In the genomic region with DNA sequence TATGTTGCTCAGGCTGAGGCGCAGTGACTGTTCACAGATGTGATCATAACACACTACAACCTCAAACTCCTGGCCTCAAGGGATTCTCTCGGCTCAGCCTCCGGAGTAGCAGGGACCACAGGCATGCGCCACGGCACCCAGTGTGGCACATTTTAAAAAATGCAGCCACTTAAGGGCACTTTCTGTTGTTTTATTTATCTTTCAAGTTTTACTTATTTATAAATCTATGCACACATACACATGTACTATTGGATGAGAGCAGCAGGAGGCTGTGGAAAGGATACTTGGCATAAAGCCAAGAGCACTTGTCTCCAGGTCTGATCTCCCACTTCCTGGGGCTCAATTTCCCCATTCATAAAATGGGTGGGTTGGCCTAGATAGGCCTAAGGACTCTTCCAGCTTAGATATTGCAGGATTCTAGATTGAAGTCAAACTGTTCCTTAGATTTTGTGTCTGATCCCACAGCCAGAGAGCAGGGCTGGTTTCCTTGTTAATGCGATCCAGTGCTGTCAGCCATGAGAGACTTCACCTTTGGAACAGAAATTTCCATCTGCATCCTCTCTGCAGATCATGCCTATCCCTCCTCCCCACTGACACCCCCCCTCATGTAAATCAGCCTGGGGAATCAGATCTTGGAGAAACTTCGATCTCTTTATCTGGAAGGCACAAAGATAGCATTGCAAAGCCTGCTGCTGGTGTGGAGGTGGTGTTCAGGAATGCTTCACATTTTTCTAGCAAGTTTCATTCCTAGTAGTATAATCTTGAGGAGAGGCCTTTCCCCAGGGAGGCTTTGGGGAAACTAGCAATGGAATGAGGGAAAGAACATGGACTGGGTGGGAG, we compare ENCODE assay signal across 8 cellular contexts. TPM values are rescaled to one million over a fixed set of nuclear protein-coding genes. Genes with fewer than 3 reads are reported as not detected.
DNase-seq lines count a peak whose midpoint lies in the region; ATAC-seq and TF ChIP-seq lines count a peak whose summit lies in the region.
"Had no signal": no experiment of that assay in that cellular context is flagged by ENCODE, and none has a peak within 500 bp of the region (broad histone marks: within the 10 kb centered on the region; RNA-seq: fewer than 3 reads in every experiment).

No MANE protein-coding gene starts in this region.

- dilution Hi-C loops in IMR-90 (cut with HindIII; ENCODE audit: low sequenced_read_pairs, unreplicated experiment) = no loop called here

- TF ChIP-seq POLR2A in IMR-90 (IDR thresholded peaks at IDR 0.05; ENCODE audit: low read depth, low read length) = no peak
- no peak for TF ChIP-seq POLR2A in esophagus squamous epithelium (IDR thresholded peaks at IDR 0.05)

- peak overlapping the region; percentile 73 for H3K23ac ChIP-seq in IMR-90 (ENCODE audit: low read depth, low read length)

- peak overlapping the region; percentile 20; the same call in 1 of the 2 replicates for H3K9ac ChIP-seq in IMR-90 (ENCODE audit: low read depth, low read length)

- TF ChIP-seq CTCF in IMR-90 (conservative IDR thresholded peaks at IDR 0.05; ENCODE audit: low read depth, low read length) (no peak), osteoblast (IDR thresholded peaks at IDR 0.05; ENCODE audit: extremely low read depth, low read depth, low read length) (no peak), esophagus squamous epithelium (IDR thresholded peaks at IDR 0.05) (no peak)

- TF ChIP-seq RAD21 in IMR-90 (IDR thresholded peaks at IDR 0.05; ENCODE audit: low read length) = no peak

- H3K9me3 ChIP-seq in IMR-90 (ENCODE audit: control insufficient read depth, insufficient read depth, low read length) = no peaks in the 10 kb centered on the region
- H3K9me3 ChIP-seq in osteoblast (ENCODE audit: low read depth, low read length) = no peaks in the 10 kb centered on the region
- H3K9me3 ChIP-seq in esophagus squamous epithelium = no peaks in the 10 kb centered on the region

- no peaks in the 10 kb centered on the region for H3K79me2 ChIP-seq in osteoblast (ENCODE audit: insufficient read depth, low read length)

- in situ Hi-C loops in Caki2 (cut with HindIII; ENCODE audit: low pct_unique_long_range_greater_than_20kb, low sequenced_read_pairs) = no loop called here
- in situ Hi-C loops in IMR-90 (cut with MboI; ENCODE audit: low sequenced_read_pairs) = no loop called here

- DNase-seq in Caki2 (ENCODE audit: low read depth) = peak; percentile 64
- peak; percentile 71 for DNase-seq in IMR-90
- no peak for DNase-seq in central memory CD8-positive, alpha-beta T cell (ENCODE audit: low spot score in 2 of 2)
- DNase-seq in osteoblast (ENCODE audit: insufficient read length, low spot score, missing footprints) = peak; percentile 82
- DNase-seq in esophagus squamous epithelium (lab: John Stamatoyannopoulos, UW) = no peak
- no peak for DNase-seq in HUDEP-2 (lab: John Stamatoyannopoulos, UW; ENCODE audit: unreplicated experiment in 76 of 76)
- no peak for DNase-seq in NOMO-1 treated with dmso at 0.1 percent for 144 hours (lab: John Stamatoyannopoulos, UW; ENCODE audit: unreplicated experiment)
- DNase-seq: PC-9 had no signal

- H4K20me1 ChIP-seq in IMR-90 (ENCODE audit: insufficient read depth, low read length) (no peaks in the 10 kb centered on the region), osteoblast (ENCODE audit: insufficient read depth, low read length) (no peaks in the 10 kb centered on the region)

- peak overlapping the region; percentile 79 for H2BK5ac ChIP-seq in IMR-90 (ENCODE audit: low read depth, low read length, poor library complexity, severe bottlenecking)

- H3K4me1 ChIP-seq in IMR-90 (ENCODE audit: control insufficient read depth, insufficient read depth, low read length) (peaks cover 26% of the 10 kb centered on the region), osteoblast (ENCODE audit: insufficient read depth, low read length) (peaks cover 37% of the 10 kb centered on the region), esophagus squamous epithelium (peaks cover 5 to 41% (median 17%) of the 10 kb centered on the region in 3 donors)

- peaks cover 7% of the 10 kb centered on the region for H3K36me3 Mint-ChIP-seq in central memory CD8-positive, alpha-beta T cell (ENCODE audit: insufficient read depth)

- intact Hi-C loops in IMR-90 (cut with micrococcal nuclease) = loop anchor here (2.0 kb wide), 1 partner anchor 17 kb away; no protein-coding TSS in a partner anchor
- intact Hi-C loops in esophagus squamous epithelium (cut with DNase I) = no loop called here

- peak overlapping the region; percentile 83 for H2BK20ac ChIP-seq in IMR-90 (ENCODE audit: low read depth, low read length)

- peak overlapping the region; percentile 64 to 90 for H4K8ac ChIP-seq in IMR-90 (ENCODE audit: low read depth in 2 of 2, low read length in 2 of 2)

- peak overlapping the region; percentile 67 for H3K27ac ChIP-seq in IMR-90 (ENCODE audit: insufficient read depth, low read length)
- H3K27ac ChIP-seq in osteoblast (ENCODE audit: low read depth, low read length) = peak overlapping the region; percentile 63
- H3K27ac ChIP-seq in esophagus squamous epithelium = no peak overlapping the region
- H3K27ac ChIP-seq: PC-9 had no signal

- H3K9me3 Mint-ChIP-seq in central memory CD8-positive, alpha-beta T cell = no peaks in the 10 kb centered on the region

- peak overlapping the region; percentile 76 for H4K5ac ChIP-seq in IMR-90 (ENCODE audit: low read depth, low read length)

- WGBS in IMR-90 (ENCODE audit: extremely low coverage in 2 of 2, insufficient read length in 1 of 2), 2 experiments = 100% methylated on average over 1 of the region's 7 CpGs; no CpG with 5 or more reads in 1 of the 2 experiments
- WGBS in esophagus squamous epithelium, 2 donors = 86 to 90% methylated on average over 7 of the region's 7 CpGs

- peak overlapping the region; percentile 95 for H2BK120ac ChIP-seq in IMR-90 (ENCODE audit: low read depth, low read length)

- CTCF ChIA-PET in IMR-90 (lab: Yijun Ruan, JAX) = no interaction called here

- no peaks in the 10 kb centered on the region for H3K36me3 ChIP-seq in IMR-90 (ENCODE audit: control insufficient read depth, insufficient read depth, low read length)
- H3K36me3 ChIP-seq in osteoblast (ENCODE audit: insufficient read depth, low read length) = no peaks in the 10 kb centered on the region
- no peaks in the 10 kb centered on the region for H3K36me3 ChIP-seq in esophagus squamous epithelium

- no peaks in the 10 kb centered on the region for H3K27me3 Mint-ChIP-seq in central memory CD8-positive, alpha-beta T cell

- H2AFZ ChIP-seq in IMR-90 (replicated peaks; ENCODE audit: low read length, poor library complexity) (peak overlapping the region; percentile 83), osteoblast (ENCODE audit: low read length) (peak overlapping the region; percentile 60)
- H2AFZ ChIP-seq: PC-9 had no signal

- POLR2A ChIA-PET in IMR-90 (lab: Charles Lee; ENCODE audit: unreplicated experiment) = no interaction called here

- no TSS peak for BruUV-seq in IMR-90 (replicated peaks; lab: Mats Ljungman, UMichigan)

- ATAC-seq in IMR-90 (ENCODE audit: low read depth) = peak; percentile 90
- ATAC-seq in central memory CD8-positive, alpha-beta T cell (replicated peaks; ENCODE audit: extremely low read depth, poor library complexity, severe bottlenecking) = no peak

- H3K4me3 ChIP-seq in IMR-90 (ENCODE audit: insufficient read depth, low read depth, low read length) (no peak overlapping the region), osteoblast (ENCODE audit: insufficient read depth, low read length) (peak overlapping the region; percentile 35), esophagus squamous epithelium (no peak overlapping the region)
- H3K4me3 ChIP-seq: PC-9 had no signal

- peak overlapping the region; percentile 80 for H3K14ac ChIP-seq in IMR-90 (replicated peaks; ENCODE audit: low read depth, low read length)

- peak overlapping the region; percentile 86 for H3K27ac Mint-ChIP-seq in central memory CD8-positive, alpha-beta T cell (ENCODE audit: low read depth)

- H2AK9ac ChIP-seq in IMR-90 (replicated peaks; ENCODE audit: low read depth, low read length, poor library complexity) = peak overlapping the region; percentile 56

- H4K91ac ChIP-seq in IMR-90 (ENCODE audit: insufficient read depth, low read depth, low read length) = peak overlapping the region; percentile 92

- H3K4me3 Mint-ChIP-seq in central memory CD8-positive, alpha-beta T cell = no peak overlapping the region

- peak overlapping the region; percentile 94 for H2AK5ac ChIP-seq in IMR-90 (ENCODE audit: low read depth, low read length)

- H3K4me1 Mint-ChIP-seq in central memory CD8-positive, alpha-beta T cell = peaks cover 48% of the 10 kb centered on the region

- H3K27me3 ChIP-seq in IMR-90 (ENCODE audit: control insufficient read depth, insufficient read depth, low read length) (no peaks in the 10 kb centered on the region), osteoblast (ENCODE audit: insufficient read depth, low read length) (no peaks in the 10 kb centered on the region), esophagus squamous epithelium (no peaks in the 10 kb centered on the region)

- H3K9me1 ChIP-seq in IMR-90 (ENCODE audit: insufficient read depth, low read length) = peaks cover 16% of the 10 kb centered on the region

- H3K18ac ChIP-seq in IMR-90 (ENCODE audit: low read depth, low read length) = peak overlapping the region; percentile 74

- H2BK15ac ChIP-seq in IMR-90 (ENCODE audit: low read depth, low read length) = peak overlapping the region; percentile 73; the same call in 2 of the 3 replicates

- peaks cover 0 to 3% of the 10 kb centered on the region in 2 experiments; a peak in 1 of 4 replicates for H3K79me1 ChIP-seq in IMR-90 (ENCODE audit: low read depth in 1 of 2, low read length in 2 of 2)

- peak overlapping the region; percentile 69; the same call in 1 of the 2 replicates for H3K56ac ChIP-seq in IMR-90 (ENCODE audit: extremely low read depth, insufficient read depth, low read length)

- H3K4ac ChIP-seq in IMR-90 (ENCODE audit: low read depth, low read length) = peak overlapping the region; percentile 87

- H3K4me2 ChIP-seq in IMR-90 (ENCODE audit: low read depth, low read length) (peak overlapping the region; percentile 81), osteoblast (ENCODE audit: insufficient read depth, low read length) (peak overlapping the region; percentile 82)
- H3K4me2 ChIP-seq: PC-9 had no signal

TF ChIP-seq in IMR-90, 13 proteins besides CTCF, POLR2A, EP300 and RAD21 (continues in another document):
- TF ChIP-seq MAFK (IDR thresholded peaks at IDR 0.05; ENCODE audit: low read depth, low read length) = no peak
- TF ChIP-seq CEBPB (IDR thresholded peaks at IDR 0.05; ENCODE audit: low read depth, low read length) = no peak
- no peak for TF ChIP-seq CHD1 (IDR thresholded peaks at IDR 0.05; ENCODE audit: low read depth, low read length)
- TF ChIP-seq BHLHE40 (IDR thresholded peaks at IDR 0.05; ENCODE audit: low read depth, low read length) = no peak
- TF ChIP-seq NFE2L2 (IDR thresholded peaks at IDR 0.05; ENCODE audit: low read depth, low read length) = no peak

RNA-seq across cellular contexts. Expression of gene PCBP1, which starts 24.7 kb away (rescaled TPM):
- total RNA-seq in Caki2 (2014; rRNA removed; shearing (Covaris generic); ENCODE audit: low replicate concordance) = 127 and 135 TPM in 2 replicates
- total RNA-seq in IMR-90 (2012; rRNA removed) = 33.6 and 33.7 TPM in 2 replicates
- 166 and 171 TPM in 2 replicates for polyA plus RNA-seq in IMR-90 (2012; rRNA removed)
- 110 and 170 TPM in 2 replicates for polyA plus RNA-seq in IMR-90 (2012; cell fraction: cytosol; rRNA removed)
- polyA plus RNA-seq in IMR-90 (2012; cell fraction: nucleus; rRNA removed; ENCODE audit: low replicate concordance) = 68.9 and 69.8 TPM in 2 replicates
- 55.7 and 70.7 TPM in 2 replicates for total RNA-seq in osteoblast
- 100 to 1,000 TPM in 3 of 4 donors, 10 to 100 TPM in 1; 96.8 to 205 (median 177) TPM for total RNA-seq in esophagus squamous epithelium

Comparison
In these comparisons a context has a peak if more than half of its experiments do, and no peak if none do; other contexts are left out.
1. DNase-seq: peak in Caki2 (single experiment), IMR-90 (single experiment) and osteoblast (single experiment); none in central memory CD8-positive, alpha-beta T cell (0 of 2), esophagus squamous epithelium (single experiment), HUDEP-2 (0 of 76) and NOMO-1 treated with dmso at 0.1 percent for 144 hours (single experiment).
2. H3K27ac ChIP-seq: peak in IMR-90 (single experiment) and osteoblast (single experiment); none in esophagus squamous epithelium (0 of 4).